In the genomic region with DNA sequence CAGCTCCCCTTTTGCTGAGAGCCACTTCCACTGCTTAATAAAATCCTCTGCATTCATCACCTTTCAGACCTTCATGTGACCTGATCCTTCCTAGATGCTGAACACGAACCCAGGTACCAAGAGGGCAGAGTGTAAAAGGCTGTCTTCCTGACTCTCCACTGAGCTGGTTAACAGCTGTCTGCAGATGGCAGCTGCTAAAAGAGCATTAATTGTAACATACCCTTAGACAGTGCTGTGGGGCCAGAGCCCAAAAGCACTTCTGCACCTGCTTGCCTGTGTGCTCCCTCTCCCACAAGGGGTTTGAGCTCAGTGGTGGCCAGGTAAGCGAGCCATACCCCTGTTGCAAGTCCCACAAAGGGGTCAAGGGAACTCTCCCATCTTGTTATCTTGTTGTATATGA, we compare ENCODE assay signal across 17 cellular contexts.
DNase-seq lines count a peak whose midpoint lies in the region; TF ChIP-seq lines count a peak whose summit lies in the region.
"Had no signal": no experiment of that assay in that cellular context is flagged by ENCODE, and none has a peak within 500 bp of the region (broad histone marks: within the 10 kb centered on the region; RNA-seq: fewer than 3 reads in every experiment).

No MANE protein-coding gene starts in this region.

- no peak for TF ChIP-seq CTCF in VCaP (conservative IDR thresholded peaks at IDR 0.05)

- peak; percentile 44 for DNase-seq in NCI-H82 (lab: John Stamatoyannopoulos, UW)
- DNase-seq in NCI-H82 treated with DMSO at 0.1 percent for 48 hours (lab: John Stamatoyannopoulos, UW; ENCODE audit: unreplicated experiment): no peak
- DNase-seq in NCI-H2029 (lab: John Stamatoyannopoulos, UW): peak; percentile 14
- no peak for DNase-seq in UCSD-AML1 (lab: John Stamatoyannopoulos, UW; ENCODE audit: unreplicated experiment)
- no peak for DNase-seq in RPMI8226
- no peak for DNase-seq in effector CD8-positive, alpha-beta T cell (lab: John Stamatoyannopoulos, UW)
- DNase-seq: CD4-positive, CD25-positive, alpha-beta regulatory T cell; COR-L47; DND-41; HFFc6; Kasumi-1; NCI-H1417; NCI-H187 treated with DMSO at 0.1 percent for 48 hours; PC-3; SHP77 had no signal

- H3K27ac ChIP-seq in VCaP: peak overlapping the region; percentile 67; the same call in 1 of the 2 replicates
- H3K27ac ChIP-seq: A549 had no signal

Comparison
In these comparisons a context has a peak if more than half of its experiments do, and no peak if none do; other contexts are left out.
1. DNase-seq: peak in NCI-H82 (single experiment) and NCI-H2029 (single experiment); none in NCI-H82 treated with DMSO at 0.1 percent for 48 hours (single experiment), UCSD-AML1 (single experiment), RPMI8226 (single experiment) and effector CD8-positive, alpha-beta T cell (single experiment).